In genomic region chr12:62631531-62632520, GRCh38 we compare ENCODE assay signal across 8 cellular contexts.
DNase-seq lines count a peak whose midpoint lies in the region; ATAC-seq, FAIRE-seq and TF ChIP-seq lines count a peak whose summit lies in the region.

No MANE protein-coding gene starts in this region.

- BruUV-seq in endothelial cell of umbilical vein (replicated peaks; lab: Mats Ljungman, UMichigan), result no TSS peak

- H3K4me3 Mint-ChIP-seq in stimulated activated naive CD8-positive, alpha-beta T cell treated with anti-CD3 and anti-CD28 coated beads, Interleukin-15, amount 100 ng/mL, for 72 hours, result peak overlapping the region; percentile 76 to 86

- peak overlapping the region; percentile 98 for H2AFZ ChIP-seq in endothelial cell of umbilical vein (ENCODE audit: low read depth, low read length)

- H3K27ac Mint-ChIP-seq in stimulated activated naive CD8-positive, alpha-beta T cell treated with anti-CD3 and anti-CD28 coated beads, Interleukin-15, amount 100 ng/mL, for 72 hours, result peak overlapping the region; percentile 63 to 82

- H3K27me3 ChIP-seq in HUES64 (ENCODE audit: insufficient read depth, low read length) (peaks cover 43% of the 10 kb centered on the region), endothelial cell of umbilical vein (ENCODE audit: control insufficient read depth in 2 of 2, insufficient read depth in 2 of 2, low read length in 2 of 2) (no peaks in the 10 kb centered on the region), lung (ENCODE audit: control insufficient read depth, insufficient read depth) (no peaks in the 10 kb centered on the region)

- H3K4me1 ChIP-seq in HUES64 (ENCODE audit: insufficient read depth, low read length) (peaks cover 48% of the 10 kb centered on the region), endothelial cell of umbilical vein (ENCODE audit: control insufficient read depth, extremely low read depth, insufficient read depth, low read length) (peaks cover 17% of the 10 kb centered on the region), lung (ENCODE audit: control insufficient read depth in 2 of 2, insufficient read depth in 2 of 2, low read length in 2 of 2) (peaks cover 0 to 6% of the 10 kb centered on the region in 2 donors)

- intact Hi-C loops in endothelial cell of umbilical vein (cut with micrococcal nuclease), result loop anchor here (1.0 to 5.0 kb wide), 4 partner anchors 29 to 162 kb away; no protein-coding TSS in a partner anchor

- no peaks in the 10 kb centered on the region for H3K9me3 ChIP-seq in HUES64 (ENCODE audit: insufficient read depth, low read depth, low read length)
- H3K9me3 ChIP-seq in endothelial cell of umbilical vein (replicated peaks; ENCODE audit: control insufficient read depth, insufficient read depth, low read length), result no peaks in the 10 kb centered on the region
- peaks cover 0 to 2% of the 10 kb centered on the region in 2 donors for H3K9me3 ChIP-seq in lung (ENCODE audit: control insufficient read depth in 2 of 2, insufficient read depth in 1 of 2, low read length in 1 of 2)

- DNase-seq in DMS 273 (lab: John Stamatoyannopoulos, UW; ENCODE audit: unreplicated experiment) (peak; percentile 77), endothelial cell of umbilical vein (ENCODE audit: low read depth, low spot score) (peak; percentile 68), lung (ENCODE audit: low spot score) (peak; percentile 41), NCI-H526 (lab: John Stamatoyannopoulos, UW) (no peak)
- peak; percentile 5 to 25 for DNase-seq in activated CD4-positive, alpha-beta T cell treated with anti-CD3 and anti-CD28 coated beads, Interleukin-2, amount 50 U/mL, for 48 hours
- peak; percentile 15 to 28 for DNase-seq in stimulated activated naive CD8-positive, alpha-beta T cell treated with anti-CD3 and anti-CD28 coated beads, Interleukin-15, amount 100 ng/mL, for 72 hours

- H3K4me1 Mint-ChIP-seq in stimulated activated naive CD8-positive, alpha-beta T cell treated with anti-CD3 and anti-CD28 coated beads, Interleukin-15, amount 100 ng/mL, for 72 hours, result peaks cover 30% of the 10 kb centered on the region

- no peaks in the 10 kb centered on the region for H3K79me2 ChIP-seq in endothelial cell of umbilical vein (ENCODE audit: control insufficient read depth, insufficient read depth, low read length)

- TF ChIP-seq POLR2A in endothelial cell of umbilical vein (IDR thresholded peaks at IDR 0.05; ENCODE audit: low read depth, low read length), result no peak

- CTCF ChIA-PET in endothelial cell of umbilical vein (lab: Charles Lee), result interaction anchor here (0.7 to 1.9 kb wide), 7 partner anchors 29 to 162 kb away, joined by 3 to 12 read pairs (median 4); no protein-coding TSS in a partner anchor

- 7% methylated on average over 61 of the region's 63 CpGs for WGBS in HUES64
- 2 to 3% methylated on average over 63 of the region's 63 CpGs for WGBS in lung, 2 donors

- H4K20me1 ChIP-seq in endothelial cell of umbilical vein (replicated peaks; ENCODE audit: control insufficient read depth, extremely low read depth, insufficient read depth, low read length), result no peaks in the 10 kb centered on the region

- TF ChIP-seq CTCF in endothelial cell of umbilical vein (IDR thresholded peaks at IDR 0.05; ENCODE audit: extremely low read depth in 1 of 2, insufficient read depth in 1 of 2, low read depth in 1 of 2, low read length in 2 of 2), result peak; percentile 29 to 52
- peak; percentile 6 for TF ChIP-seq CTCF in lung (IDR thresholded peaks at IDR 0.05; ENCODE audit: control extremely low read depth, extremely low read depth)

- H3K27me3 Mint-ChIP-seq in stimulated activated naive CD8-positive, alpha-beta T cell treated with anti-CD3 and anti-CD28 coated beads, Interleukin-15, amount 100 ng/mL, for 72 hours, result peaks cover 85% of the 10 kb centered on the region

- H3K9ac ChIP-seq in HUES64 (ENCODE audit: low read depth, low read length) (peak overlapping the region; percentile 39), endothelial cell of umbilical vein (replicated peaks; ENCODE audit: extremely low read depth, insufficient read depth, low read length) (peak overlapping the region; percentile 69)

- H3K9me1 ChIP-seq in endothelial cell of umbilical vein (replicated peaks; ENCODE audit: control insufficient read depth, extremely low read depth, insufficient read depth, low read length), result no peaks in the 10 kb centered on the region

- ATAC-seq in GM21367 (IDR thresholded peaks at IDR 0.05; ENCODE audit: unreplicated experiment) (peak; percentile 56), lung (ENCODE audit: insufficient read depth, low FRiP score) (peak; percentile 84)
- ATAC-seq in stimulated activated naive CD8-positive, alpha-beta T cell treated with anti-CD3 and anti-CD28 coated beads, Interleukin-15, amount 100 ng/mL, for 72 hours, result peak; percentile 66

- peak; percentile 88 for FAIRE-seq in endothelial cell of umbilical vein (lab: Jason Lieb, UNC)

- H3K4me2 ChIP-seq in endothelial cell of umbilical vein (ENCODE audit: insufficient read depth, low read length), result peak overlapping the region; percentile 94

- H3K27ac ChIP-seq in HUES64 (ENCODE audit: low read depth, low read length), result no peak overlapping the region
- peak overlapping the region; percentile 1 for H3K27ac ChIP-seq in endothelial cell of umbilical vein (ENCODE audit: insufficient read depth, low read depth, low read length)
- H3K27ac ChIP-seq in lung (ENCODE audit: low read depth in 1 of 2, low read length in 1 of 2), result peak overlapping the region; percentile 21 to 56

- H3K36me3 ChIP-seq in HUES64 (ENCODE audit: insufficient read depth, low read length) (no peaks in the 10 kb centered on the region), endothelial cell of umbilical vein (ENCODE audit: control insufficient read depth in 2 of 2, extremely low read depth in 1 of 2, insufficient read depth in 2 of 2, low read length in 2 of 2) (no peaks in the 10 kb centered on the region), lung (ENCODE audit: control insufficient read depth in 2 of 2, insufficient read depth in 2 of 2, low read length in 2 of 2) (no peaks in the 10 kb centered on the region)

- dilution Hi-C loops in endothelial cell of umbilical vein (cut with MboI; ENCODE audit: extremely low pct_ligation_motif_present, low sequenced_read_pairs), result no loop called here

- POLR2A ChIA-PET in endothelial cell of umbilical vein (lab: Charles Lee), result no interaction called here

- H3K9me3 Mint-ChIP-seq in stimulated activated naive CD8-positive, alpha-beta T cell treated with anti-CD3 and anti-CD28 coated beads, Interleukin-15, amount 100 ng/mL, for 72 hours, result no peaks in the 10 kb centered on the region

- H3K4me3 ChIP-seq in HUES64 (ENCODE audit: low read length), result peak overlapping the region; percentile 60
- peak overlapping the region; percentile 47 to 79 (median 63) for H3K4me3 ChIP-seq in endothelial cell of umbilical vein (replicated peaks in 1 of 3; ENCODE audit: insufficient read depth in 1 of 3, low read depth in 1 of 3, low read length in 3 of 3)
- peak overlapping the region; percentile 38 for H3K4me3 ChIP-seq in lung

TF ChIP-seq in endothelial cell of umbilical vein, 7 proteins besides CTCF, POLR2A, EP300 and RAD21:
- no peak for TF ChIP-seq MYC (IDR thresholded peaks at IDR 0.05; ENCODE audit: low read depth, low read length)
- no peak for TF ChIP-seq JUN (IDR thresholded peaks at IDR 0.05; ENCODE audit: borderline replicate concordance, insufficient read depth, insufficient read length, low read depth)
- no peak for TF ChIP-seq FOS (IDR thresholded peaks at IDR 0.05; ENCODE audit: borderline replicate concordance, insufficient read depth, low read length)
TF ChIP-seq in endothelial cell of umbilical vein: peak in this region for 0.

Comparison
In these comparisons a context has a peak if more than half of its experiments do, and no peak if none do; other contexts are left out.
1. DNase-seq: peak in DMS 273 (single experiment), activated CD4-positive, alpha-beta T cell treated with anti-CD3 and anti-CD28 coated beads, Interleukin-2, amount 50 U/mL, for 48 hours (2 of 2), endothelial cell of umbilical vein (single experiment), lung (single experiment) and stimulated activated naive CD8-positive, alpha-beta T cell treated with anti-CD3 and anti-CD28 coated beads, Interleukin-15, amount 100 ng/mL, for 72 hours (2 of 2); none in NCI-H526 (0 of 2).
2. Peak in every context shown above with its lines, with median percentiles within 50 percentile points of each other: ATAC-seq and H3K4me3 ChIP-seq.